Comparison of ENCODE assay signal across 1 cellular context in genomic region chr12:132018193-132018916, GRCh38.
TF ChIP-seq lines count a peak whose summit lies in the region.

No MANE protein-coding gene starts in this region.

TF ChIP-seq in SK-N-SH, 30 proteins besides CTCF, POLR2A, EP300 and RAD21 (continued from another document):
- no peak for TF ChIP-seq REST (IDR thresholded peaks at IDR 0.05; ENCODE audit: low read depth, low read length)
- TF ChIP-seq TEAD4 (IDR thresholded peaks at IDR 0.05; ENCODE audit: borderline replicate concordance, insufficient read depth): no peak
- TF ChIP-seq YY1 (IDR thresholded peaks at IDR 0.05; ENCODE audit: low read depth): no peak
- no peak for TF ChIP-seq FOSL2 (IDR thresholded peaks at IDR 0.05; ENCODE audit: borderline replicate concordance, low read depth)
- no peak for TF ChIP-seq ELF1 (IDR thresholded peaks at IDR 0.05)
- no peak for TF ChIP-seq MEF2A (IDR thresholded peaks at IDR 0.05; ENCODE audit: borderline replicate concordance, low read depth)
- TF ChIP-seq SIN3A (IDR thresholded peaks at IDR 0.05; ENCODE audit: borderline replicate concordance, low read depth, low read length): no peak
- TF ChIP-seq MXI1 (IDR thresholded peaks at IDR 0.05; ENCODE audit: low read depth, low read length): no peak
